In genomic region chr19:295687-296370, GRCh38 we compare ENCODE assay signal across 15 cellular contexts. TPM values are rescaled to one million over a fixed set of nuclear protein-coding genes. Genes with fewer than 3 reads are reported as not detected.
DNase-seq lines count a peak whose midpoint lies in the region; ATAC-seq and TF ChIP-seq lines count a peak whose summit lies in the region.
"Had no signal": no experiment of that assay in that cellular context is flagged by ENCODE, and none has a peak within 500 bp of the region (broad histone marks: within the 10 kb centered on the region; RNA-seq: fewer than 3 reads in every experiment).

No MANE protein-coding gene starts in this region.

- ATAC-seq in HG03457 (IDR thresholded peaks at IDR 0.05; ENCODE audit: unreplicated experiment) (no peak), HG03571 (IDR thresholded peaks at IDR 0.05; ENCODE audit: unreplicated experiment) (no peak)

- intact Hi-C loops in posterior vena cava (cut with DNase I) = no loop called here

- no peaks in the 10 kb centered on the region for H3K4me1 Mint-ChIP-seq in glutamatergic neuron (ENCODE audit: low read depth, unreplicated experiment)

- peak overlapping the region; percentile 41 for H3K4me3 Mint-ChIP-seq in glutamatergic neuron (ENCODE audit: unreplicated experiment)
- H3K4me3 Mint-ChIP-seq: activated naive CD4-positive, alpha-beta T cell treated with anti-CD3 and anti-CD28 coated beads for 36 hours had no signal

- no peak for TF ChIP-seq CTCF in glutamatergic neuron (IDR thresholded peaks at IDR 0.05; ENCODE audit: partially characterized antibody, unreplicated experiment)

- H3K9me3 Mint-ChIP-seq in glutamatergic neuron (ENCODE audit: unreplicated experiment) = peaks cover 5% of the 10 kb centered on the region
- H3K9me3 Mint-ChIP-seq: activated naive CD4-positive, alpha-beta T cell treated with anti-CD3 and anti-CD28 coated beads for 36 hours; brain had no signal

- H3K27me3 Mint-ChIP-seq in glutamatergic neuron (ENCODE audit: unreplicated experiment) = peaks cover 7% of the 10 kb centered on the region

- DNase-seq in D341Med (ENCODE audit: low spot score) (peak; percentile 28), NCI-H2196 (lab: John Stamatoyannopoulos, UW; ENCODE audit: unreplicated experiment) (peak; percentile 36), glutamatergic neuron (no peak), posterior vena cava (ENCODE audit: low spot score) (peak; percentile 54), NCI-H187 (lab: John Stamatoyannopoulos, UW) (no peak), NCI-H146 treated with DMSO at 0.1 percent for 48 hours (lab: John Stamatoyannopoulos, UW; ENCODE audit: unreplicated experiment) (no peak)
- DNase-seq: GOT3, KG1, mammary epithelial cell, NCI-H1092 had no signal

- no peaks in the 10 kb centered on the region for H3K36me3 Mint-ChIP-seq in glutamatergic neuron (ENCODE audit: unreplicated experiment)
- H3K36me3 Mint-ChIP-seq: brain had no signal

- peak overlapping the region; percentile 1 for H3K27ac Mint-ChIP-seq in glutamatergic neuron (ENCODE audit: unreplicated experiment)
- H3K27ac Mint-ChIP-seq: activated naive CD4-positive, alpha-beta T cell treated with anti-CD3 and anti-CD28 coated beads for 36 hours; brain had no signal

RNA-seq across cellular contexts. Expression of gene PLPP2, which starts 4.6 kb away (rescaled TPM):
- total RNA-seq in glutamatergic neuron (ENCODE audit: unreplicated experiment) (0.64 TPM), posterior vena cava (1 to 10 TPM in 1 of 2 donors, under 1 TPM in 1; 0.83 to 4.5 TPM)
- total RNA-seq: G401 had no signal

RNA-seq across cellular contexts. Expression of gene MIER2, which starts 48.8 kb away (rescaled TPM):
- 47.3 TPM for total RNA-seq in glutamatergic neuron (ENCODE audit: unreplicated experiment)
- 10 to 100 TPM; 18.8 to 25.3 TPM for total RNA-seq in posterior vena cava

Comparison
In these comparisons a context has a peak if more than half of its experiments do, and no peak if none do; other contexts are left out.
1. DNase-seq: peak in D341Med (single experiment), NCI-H2196 (single experiment) and posterior vena cava (single experiment); none in glutamatergic neuron (single experiment), NCI-H187 (0 of 2) and NCI-H146 treated with DMSO at 0.1 percent for 48 hours (single experiment).